ENCODE assay signal across 12 cellular contexts in genomic region chr10:131310054-131310903, GRCh38. TPM values are rescaled to one million over a fixed set of nuclear protein-coding genes. Genes with fewer than 3 reads are reported as not detected.
DNase-seq lines count a peak whose midpoint lies in the region; ATAC-seq, FAIRE-seq and TF ChIP-seq lines count a peak whose summit lies in the region.
"Had no signal": no experiment of that assay in that cellular context is flagged by ENCODE, and none has a peak within 500 bp of the region (broad histone marks: within the 10 kb centered on the region; RNA-seq: fewer than 3 reads in every experiment).

No MANE protein-coding gene starts in this region.

- H3K27me3 ChIP-seq in effector memory CD4-positive, alpha-beta T cell (replicated peaks; ENCODE audit: control insufficient read depth, insufficient read depth, low read length, poor library complexity, severe bottlenecking): peaks cover 11% of the 10 kb centered on the region

- no peak overlapping the region for H3K27ac ChIP-seq in effector memory CD4-positive, alpha-beta T cell (ENCODE audit: insufficient read depth, low read length, poor library complexity, severe bottlenecking)

- H3K36me3 Mint-ChIP-seq in T-helper 17 cell (ENCODE audit: low read depth): no peaks in the 10 kb centered on the region

- peak; percentile 68 for FAIRE-seq in A204.1 (lab: Jason Lieb, UNC)
- no peak for FAIRE-seq in urothelium cell line (lab: Jason Lieb, UNC)

- ATAC-seq in T-helper 17 cell: no peak
- no peak for ATAC-seq in activated CD4-positive, CD25-positive, alpha-beta regulatory T cell treated with anti-CD3 and anti-CD28 coated beads, Interleukin-2, amount 50 U/mL, for 24 hours
- no peak for ATAC-seq in mucosa of descending colon

- peak; percentile 29 for DNase-seq in G401 (ENCODE audit: low spot score)
- DNase-seq in T-helper 17 cell: no peak
- DNase-seq in urothelium cell line (ENCODE audit: low spot score): no peak
- DNase-seq in effector memory CD4-positive, alpha-beta T cell: no peak
- DNase-seq in mucosa of descending colon: no peak
- DNase-seq: mesenchymal stem cell; NCI-H2171; stimulated activated CD4-positive, alpha-beta T cell treated with anti-CD3 and anti-CD28 coated beads, Interleukin-1b, Interleukin-23, amount 100 ng/mL, for 48 hours had no signal

- H3K27me3 Mint-ChIP-seq in T-helper 17 cell: peaks cover 56% of the 10 kb centered on the region

- no peak for TF ChIP-seq CTCF in mucosa of descending colon (IDR thresholded peaks at IDR 0.05)

- in situ Hi-C loops in G401 (cut with HindIII; ENCODE audit: low sequenced_read_pairs): no loop called here

- no peaks in the 10 kb centered on the region for H3K4me1 ChIP-seq in effector memory CD4-positive, alpha-beta T cell (ENCODE audit: control insufficient read depth, insufficient read depth, low read length, poor library complexity, severe bottlenecking)
- no peaks in the 10 kb centered on the region for H3K4me1 ChIP-seq in mucosa of descending colon (ENCODE audit: low read depth)

- intact Hi-C loops in mucosa of descending colon (cut with DNase I, micrococcal nuclease): no loop called here

- no peaks in the 10 kb centered on the region for H3K9me3 ChIP-seq in T-helper 17 cell (ENCODE audit: control insufficient read depth, low read length, poor library complexity, severe bottlenecking)
- H3K9me3 ChIP-seq in iPS-18c (ENCODE audit: control insufficient read depth, insufficient read depth, low read length): peaks cover 4% of the 10 kb centered on the region
- no peaks in the 10 kb centered on the region for H3K9me3 ChIP-seq in effector memory CD4-positive, alpha-beta T cell (ENCODE audit: control insufficient read depth, low read length)
- peaks cover 4% of the 10 kb centered on the region for H3K9me3 ChIP-seq in mucosa of descending colon

- H3K27ac Mint-ChIP-seq in T-helper 17 cell: no peak overlapping the region

- H3K4me3 ChIP-seq in iPS-18c (ENCODE audit: insufficient read depth, low read depth, low read length) (peak overlapping the region; percentile 43; the same call in 1 of the 2 replicates), mucosa of descending colon (no peak overlapping the region)
- H3K4me3 ChIP-seq in effector memory CD4-positive, alpha-beta T cell (ENCODE audit: insufficient read depth, low read depth, low read length, poor library complexity, severe bottlenecking): no peak overlapping the region

- H3K4me1 Mint-ChIP-seq in T-helper 17 cell: peaks cover 2% of the 10 kb centered on the region

- H3K4me3 Mint-ChIP-seq in T-helper 17 cell: peak overlapping the region; percentile 69

- no peaks in the 10 kb centered on the region for H3K36me3 ChIP-seq in effector memory CD4-positive, alpha-beta T cell (ENCODE audit: control insufficient read depth, insufficient read depth, low read length)
- no peaks in the 10 kb centered on the region for H3K36me3 ChIP-seq in mucosa of descending colon (ENCODE audit: low read depth)

RNA-seq across cellular contexts. Expression of gene TCERG1L, which starts 1.2 kb away (rescaled TPM):
- total RNA-seq in G401 (2014; rRNA removed; shearing (Covaris generic)): not detected in 2 replicates
- not detected for total RNA-seq in T-helper 17 cell
- total RNA-seq in mucosa of descending colon: not detected
- total RNA-seq: dermis microvascular lymphatic vessel endothelial cell had no signal
